ENCODE assay signal across 1 cellular context in the genomic region with DNA sequence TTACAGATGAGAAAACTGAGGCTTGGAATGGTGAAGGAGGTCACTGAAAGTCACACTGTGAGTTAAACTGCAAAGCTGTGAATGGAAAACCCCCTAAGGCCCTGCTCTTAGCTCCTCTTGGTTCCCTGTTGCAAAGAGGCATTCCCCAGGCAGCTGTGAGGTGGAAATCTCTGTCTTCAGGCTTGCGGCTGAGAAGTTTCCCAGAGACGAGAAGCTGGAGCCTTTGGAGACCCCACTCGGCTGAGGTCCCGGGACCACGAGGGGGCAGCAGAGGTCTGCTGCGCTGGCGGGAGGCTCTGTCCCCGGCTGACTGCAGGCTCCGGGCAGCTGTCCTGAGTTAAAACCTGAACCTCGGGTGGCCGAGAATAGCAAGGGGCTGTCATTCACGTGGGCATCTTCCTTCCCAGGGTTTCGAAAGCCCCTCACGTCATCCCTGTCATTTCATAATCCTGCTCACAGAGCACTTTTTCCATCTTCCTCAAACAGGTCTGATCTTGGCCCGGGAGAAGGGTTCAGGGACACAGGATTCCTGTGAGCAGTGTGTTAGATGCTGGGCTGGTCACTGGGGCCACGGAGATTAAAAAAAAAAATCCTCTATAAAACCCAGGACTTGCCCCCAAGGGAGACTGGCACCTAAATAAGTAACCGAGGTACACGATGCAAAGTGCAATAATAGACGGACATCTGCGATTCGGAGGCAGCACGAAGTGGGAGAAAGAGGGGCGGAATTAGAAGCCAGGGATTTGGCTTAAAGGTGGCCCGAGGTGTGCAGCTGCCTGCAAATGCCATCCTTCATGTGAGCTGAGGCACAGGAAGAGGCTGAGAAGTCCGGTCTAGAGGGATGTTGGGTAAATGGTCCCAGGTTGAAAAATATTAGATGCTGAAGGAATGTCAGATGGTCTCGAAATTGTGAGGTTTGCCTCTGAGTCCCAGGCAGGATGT.
TF ChIP-seq lines count a peak whose summit lies in the region.

No MANE protein-coding gene starts in this region.

TF ChIP-seq in HepG2, 621 proteins besides CTCF, POLR2A, EP300 and RAD21 (continued from another document):
- TF ChIP-seq, protein P1, sequence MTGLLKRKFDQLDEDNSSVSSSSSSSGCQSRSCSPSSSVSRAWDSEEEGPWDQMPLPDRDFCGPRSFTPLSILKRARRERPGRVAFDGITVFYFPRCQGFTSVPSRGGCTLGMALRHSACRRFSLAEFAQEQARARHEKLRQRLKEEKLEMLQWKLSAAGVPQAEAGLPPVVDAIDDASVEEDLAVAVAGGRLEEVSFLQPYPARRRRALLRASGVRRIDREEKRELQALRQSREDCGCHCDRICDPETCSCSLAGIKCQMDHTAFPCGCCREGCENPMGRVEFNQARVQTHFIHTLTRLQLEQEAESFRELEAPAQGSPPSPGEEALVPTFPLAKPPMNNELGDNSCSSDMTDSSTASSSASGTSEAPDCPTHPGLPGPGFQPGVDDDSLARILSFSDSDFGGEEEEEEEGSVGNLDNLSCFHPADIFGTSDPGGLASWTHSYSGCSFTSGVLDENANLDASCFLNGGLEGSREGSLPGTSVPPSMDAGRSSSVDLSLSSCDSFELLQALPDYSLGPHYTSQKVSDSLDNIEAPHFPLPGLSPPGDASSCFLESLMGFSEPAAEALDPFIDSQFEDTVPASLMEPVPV (CRISPR knock-in tag; IDR thresholded peaks at IDR 0.05): no peak
- no peak for TF ChIP-seq NR2F6 (IDR thresholded peaks at IDR 0.05)
- peak; percentile 36; the same call in 1 of the 2 replicates for TF ChIP-seq NR2F6 (CRISPR knock-in tag; IDR thresholded peaks at IDR 0.05)
- TF ChIP-seq ZNF17 (CRISPR knock-in tag; IDR thresholded peaks at IDR 0.05): no peak
- TF ChIP-seq MED1 (CRISPR knock-in tag; IDR thresholded peaks at IDR 0.05): 0 out of 2 replicates have a peak, but pooled peaks have one; percentile 13
- peak; percentile 35; the same call in 1 of the 2 replicates for TF ChIP-seq NFKB2 (CRISPR knock-in tag; IDR thresholded peaks at IDR 0.05; ENCODE audit: borderline replicate concordance)
- TF ChIP-seq ZNF34 (CRISPR knock-in tag; IDR thresholded peaks at IDR 0.05; ENCODE audit: borderline replicate concordance): no peak
- no peak for TF ChIP-seq MAFK (conservative IDR thresholded peaks at IDR 0.05 in 1 of 2, IDR thresholded peaks at IDR 0.05 in 1 of 2; ENCODE audit: low read length in 2 of 2)
- TF ChIP-seq, protein P2, sequence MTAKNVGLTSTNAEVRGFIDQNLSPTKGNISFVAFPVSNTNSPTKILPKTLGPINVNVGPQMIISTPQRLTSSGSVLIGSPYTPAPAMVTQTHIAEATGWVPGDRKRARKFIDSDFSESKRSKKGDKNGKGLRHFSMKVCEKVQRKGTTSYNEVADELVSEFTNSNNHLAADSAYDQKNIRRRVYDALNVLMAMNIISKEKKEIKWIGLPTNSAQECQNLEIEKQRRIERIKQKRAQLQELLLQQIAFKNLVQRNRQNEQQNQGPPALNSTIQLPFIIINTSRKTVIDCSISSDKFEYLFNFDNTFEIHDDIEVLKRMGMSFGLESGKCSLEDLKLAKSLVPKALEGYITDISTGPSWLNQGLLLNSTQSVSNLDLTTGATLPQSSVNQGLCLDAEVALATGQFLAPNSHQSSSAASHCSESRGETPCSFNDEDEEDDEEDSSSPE (CRISPR knock-in tag; IDR thresholded peaks at IDR 0.05): no peak
- TF ChIP-seq, protein P3, sequence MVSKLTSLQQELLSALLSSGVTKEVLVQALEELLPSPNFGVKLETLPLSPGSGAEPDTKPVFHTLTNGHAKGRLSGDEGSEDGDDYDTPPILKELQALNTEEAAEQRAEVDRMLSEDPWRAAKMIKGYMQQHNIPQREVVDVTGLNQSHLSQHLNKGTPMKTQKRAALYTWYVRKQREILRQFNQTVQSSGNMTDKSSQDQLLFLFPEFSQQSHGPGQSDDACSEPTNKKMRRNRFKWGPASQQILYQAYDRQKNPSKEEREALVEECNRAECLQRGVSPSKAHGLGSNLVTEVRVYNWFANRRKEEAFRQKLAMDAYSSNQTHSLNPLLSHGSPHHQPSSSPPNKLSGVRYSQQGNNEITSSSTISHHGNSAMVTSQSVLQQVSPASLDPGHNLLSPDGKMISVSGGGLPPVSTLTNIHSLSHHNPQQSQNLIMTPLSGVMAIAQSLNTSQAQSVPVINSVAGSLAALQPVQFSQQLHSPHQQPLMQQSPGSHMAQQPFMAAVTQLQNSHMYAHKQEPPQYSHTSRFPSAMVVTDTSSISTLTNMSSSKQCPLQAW (CRISPR knock-in tag; IDR thresholded peaks at IDR 0.05): peak; percentile 46; the same call in 1 of the 2 replicates
- peak; percentile 76 for TF ChIP-seq SMC3 (IDR thresholded peaks at IDR 0.05; ENCODE audit: low read length)
- TF ChIP-seq, protein P4, sequence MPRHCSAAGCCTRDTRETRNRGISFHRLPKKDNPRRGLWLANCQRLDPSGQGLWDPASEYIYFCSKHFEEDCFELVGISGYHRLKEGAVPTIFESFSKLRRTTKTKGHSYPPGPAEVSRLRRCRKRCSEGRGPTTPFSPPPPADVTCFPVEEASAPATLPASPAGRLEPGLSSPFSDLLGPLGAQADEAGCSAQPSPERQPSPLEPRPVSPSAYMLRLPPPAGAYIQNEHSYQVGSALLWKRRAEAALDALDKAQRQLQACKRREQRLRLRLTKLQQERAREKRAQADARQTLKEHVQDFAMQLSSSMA (CRISPR knock-in tag; IDR thresholded peaks at IDR 0.05): no peak
- peak; percentile 65; the same call in 1 of the 2 replicates for TF ChIP-seq ZNF891 (CRISPR knock-in tag; IDR thresholded peaks at IDR 0.05)
- peak; percentile 57; the same call in 1 of the 2 replicates for TF ChIP-seq ZNF598 (CRISPR knock-in tag; IDR thresholded peaks at IDR 0.05; ENCODE audit: borderline replicate concordance)
- TF ChIP-seq ZNF550 (CRISPR knock-in tag; IDR thresholded peaks at IDR 0.05; ENCODE audit: borderline replicate concordance): no peak
- TF ChIP-seq, protein P5, sequence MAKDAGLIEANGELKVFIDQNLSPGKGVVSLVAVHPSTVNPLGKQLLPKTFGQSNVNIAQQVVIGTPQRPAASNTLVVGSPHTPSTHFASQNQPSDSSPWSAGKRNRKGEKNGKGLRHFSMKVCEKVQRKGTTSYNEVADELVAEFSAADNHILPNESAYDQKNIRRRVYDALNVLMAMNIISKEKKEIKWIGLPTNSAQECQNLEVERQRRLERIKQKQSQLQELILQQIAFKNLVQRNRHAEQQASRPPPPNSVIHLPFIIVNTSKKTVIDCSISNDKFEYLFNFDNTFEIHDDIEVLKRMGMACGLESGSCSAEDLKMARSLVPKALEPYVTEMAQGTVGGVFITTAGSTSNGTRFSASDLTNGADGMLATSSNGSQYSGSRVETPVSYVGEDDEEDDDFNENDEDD (CRISPR knock-in tag; IDR thresholded peaks at IDR 0.05; ENCODE audit: borderline replicate concordance): peak; percentile 23; the same call in 1 of the 2 replicates
- TF ChIP-seq ARNT2 (CRISPR knock-in tag; IDR thresholded peaks at IDR 0.05; ENCODE audit: low read depth): peak; percentile 55; the same call in 1 of the 2 replicates
- TF ChIP-seq, protein P6, sequence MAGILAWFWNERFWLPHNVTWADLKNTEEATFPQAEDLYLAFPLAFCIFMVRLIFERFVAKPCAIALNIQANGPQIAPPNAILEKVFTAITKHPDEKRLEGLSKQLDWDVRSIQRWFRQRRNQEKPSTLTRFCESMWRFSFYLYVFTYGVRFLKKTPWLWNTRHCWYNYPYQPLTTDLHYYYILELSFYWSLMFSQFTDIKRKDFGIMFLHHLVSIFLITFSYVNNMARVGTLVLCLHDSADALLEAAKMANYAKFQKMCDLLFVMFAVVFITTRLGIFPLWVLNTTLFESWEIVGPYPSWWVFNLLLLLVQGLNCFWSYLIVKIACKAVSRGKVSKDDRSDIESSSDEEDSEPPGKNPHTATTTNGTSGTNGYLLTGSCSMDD (CRISPR knock-in tag; IDR thresholded peaks at IDR 0.05): no peak
- TF ChIP-seq, protein P7, sequence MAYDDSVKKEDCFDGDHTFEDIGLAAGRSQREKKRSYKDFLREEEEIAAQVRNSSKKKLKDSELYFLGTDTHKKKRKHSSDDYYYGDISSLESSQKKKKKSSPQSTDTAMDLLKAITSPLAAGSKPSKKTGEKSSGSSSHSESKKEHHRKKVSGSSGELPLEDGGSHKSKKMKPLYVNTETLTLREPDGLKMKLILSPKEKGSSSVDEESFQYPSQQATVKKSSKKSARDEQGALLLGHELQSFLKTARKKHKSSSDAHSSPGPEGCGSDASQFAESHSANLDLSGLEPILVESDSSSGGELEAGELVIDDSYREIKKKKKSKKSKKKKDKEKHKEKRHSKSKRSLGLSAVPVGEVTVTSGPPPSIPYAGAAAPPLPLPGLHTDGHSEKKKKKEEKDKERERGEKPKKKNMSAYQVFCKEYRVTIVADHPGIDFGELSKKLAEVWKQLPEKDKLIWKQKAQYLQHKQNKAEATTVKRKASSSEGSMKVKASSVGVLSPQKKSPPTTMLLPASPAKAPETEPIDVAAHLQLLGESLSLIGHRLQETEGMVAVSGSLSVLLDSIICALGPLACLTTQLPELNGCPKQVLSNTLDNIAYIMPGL (CRISPR knock-in tag; IDR thresholded peaks at IDR 0.05; ENCODE audit: borderline replicate concordance in 1 of 2, low read depth in 1 of 2): peak in 1 of 2 experiments; percentile 70; a peak in 1 of 4 replicates
- no peak for TF ChIP-seq ZNF674 (CRISPR knock-in tag; IDR thresholded peaks at IDR 0.05; ENCODE audit: low read depth)
- TF ChIP-seq MEIS2 (CRISPR knock-in tag; IDR thresholded peaks at IDR 0.05): peak; percentile 40; the same call in 1 of the 2 replicates
- TF ChIP-seq, protein P8, sequence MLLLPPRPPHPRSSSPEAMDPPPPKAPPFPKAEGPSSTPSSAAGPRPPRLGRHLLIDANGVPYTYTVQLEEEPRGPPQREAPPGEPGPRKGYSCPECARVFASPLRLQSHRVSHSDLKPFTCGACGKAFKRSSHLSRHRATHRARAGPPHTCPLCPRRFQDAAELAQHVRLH (CRISPR knock-in tag; IDR thresholded peaks at IDR 0.05; ENCODE audit: borderline replicate concordance, low read depth): peak; percentile 66; the same call in 1 of the 2 replicates
- no peak for TF ChIP-seq PHB2 (IDR thresholded peaks at IDR 0.05; ENCODE audit: partially characterized antibody)
- no peak for TF ChIP-seq ZNF549 (CRISPR knock-in tag; IDR thresholded peaks at IDR 0.05)
- no peak for TF ChIP-seq KLF12 (CRISPR knock-in tag; IDR thresholded peaks at IDR 0.05; ENCODE audit: borderline replicate concordance)
- no peak for TF ChIP-seq ZNF263 (CRISPR knock-in tag; IDR thresholded peaks at IDR 0.05)
